In genomic region chr7:158776474-158776873, GRCh38 we compare ENCODE assay signal across 16 cellular contexts. TPM values are rescaled to one million over a fixed set of nuclear protein-coding genes. Genes with fewer than 3 reads are reported as not detected.
DNase-seq lines count a peak whose midpoint lies in the region; ATAC-seq and TF ChIP-seq lines count a peak whose summit lies in the region.
"Had no signal": no experiment of that assay in that cellular context is flagged by ENCODE, and none has a peak within 500 bp of the region (broad histone marks: within the 10 kb centered on the region; RNA-seq: fewer than 3 reads in every experiment).

No MANE protein-coding gene starts in this region.

- H3K4me3 ChIP-seq in BLaER1 (no peak overlapping the region), mucosa of rectum (ENCODE audit: low read length in 2 of 2) (no peak overlapping the region), Karpas-422 (ENCODE audit: low read length) (no peak overlapping the region)
- H3K4me3 ChIP-seq: GM23248 had no signal

- DNase-seq in activated CD4-positive, alpha-beta T cell treated with anti-CD3 and anti-CD28 coated beads for 36 hours = no peak
- DNase-seq in activated CD4-positive, alpha-beta T cell treated with anti-CD3 and anti-CD28 coated beads, Interleukin-2, amount 50 U/mL, for 48 hours = no peak
- no peak for DNase-seq in Karpas-422
- DNase-seq in NCI-H524 treated with DMSO at 0.1 percent for 48 hours (lab: John Stamatoyannopoulos, UW) = no peak
- DNase-seq in glomerular visceral epithelial cell (ENCODE audit: extremely low spot score) = no peak
- DNase-seq: 8988T; C1 segment of cervical spinal cord; CD8-positive, alpha-beta T cell; COR-L47; DMS153; DMS79 treated with DMSO at 0.1 percent for 48 hours; EL; GM23248 had no signal

- H2AFZ ChIP-seq in Karpas-422 (ENCODE audit: low read length) = no peak overlapping the region
- H2AFZ ChIP-seq: GM23248 had no signal

- no peak for TF ChIP-seq CTCF in VCaP (conservative IDR thresholded peaks at IDR 0.05)

- no peak overlapping the region for H3K9ac ChIP-seq in BLaER1
- peak overlapping the region; percentile 14 to 22 for H3K9ac ChIP-seq in mucosa of rectum (ENCODE audit: low read depth in 1 of 2, low read length in 2 of 2)
- H3K9ac ChIP-seq in Karpas-422 (ENCODE audit: low read length) = no peak overlapping the region
- H3K9ac ChIP-seq: GM23248 had no signal

- H3K27me3 Mint-ChIP-seq in activated CD4-positive, alpha-beta T cell treated with anti-CD3 and anti-CD28 coated beads for 36 hours = no peaks in the 10 kb centered on the region

- H3K4me1 ChIP-seq in BLaER1 (peaks cover 44% of the 10 kb centered on the region), mucosa of rectum (ENCODE audit: control insufficient read depth in 2 of 2, insufficient read depth in 2 of 2, low read length in 2 of 2) (peaks cover 34 to 36% of the 10 kb centered on the region in 2 donors), Karpas-422 (ENCODE audit: low read length) (no peaks in the 10 kb centered on the region)

- CTCF ChIA-PET in activated CD4-positive, alpha-beta T cell treated with anti-CD3 and anti-CD28 coated beads for 36 hours (lab: Charles Lee) = interaction anchor here (0.7 to 1.9 kb wide), 4 partner anchors 11 to 109 kb away, joined by 3 to 4 read pairs (median 4); no protein-coding TSS in a partner anchor

- H3K4me1 Mint-ChIP-seq in activated CD4-positive, alpha-beta T cell treated with anti-CD3 and anti-CD28 coated beads for 36 hours = peaks cover 48% of the 10 kb centered on the region

- peaks cover 47% of the 10 kb centered on the region for H3K36me3 Mint-ChIP-seq in activated CD4-positive, alpha-beta T cell treated with anti-CD3 and anti-CD28 coated beads for 36 hours (ENCODE audit: low read depth)

- H3K27ac ChIP-seq in BLaER1 = no peak overlapping the region
- peak overlapping the region; percentile 63 for H3K27ac ChIP-seq in VCaP
- peak overlapping the region; percentile 74 to 91 for H3K27ac ChIP-seq in mucosa of rectum (ENCODE audit: low read depth in 2 of 2, low read length in 2 of 2)
- no peak overlapping the region for H3K27ac ChIP-seq in Karpas-422 (ENCODE audit: low read length)
- H3K27ac ChIP-seq: GM23248 had no signal

- H3K36me3 ChIP-seq in BLaER1 = peaks cover 88% of the 10 kb centered on the region
- H3K36me3 ChIP-seq in mucosa of rectum (ENCODE audit: control insufficient read depth in 2 of 2, insufficient read depth in 2 of 2, low read length in 2 of 2) = peaks cover 12 to 17% of the 10 kb centered on the region in 2 donors
- peaks cover 52% of the 10 kb centered on the region for H3K36me3 ChIP-seq in Karpas-422 (ENCODE audit: insufficient read depth, low read length)

- POLR2A ChIA-PET in activated CD4-positive, alpha-beta T cell treated with anti-CD3 and anti-CD28 coated beads for 36 hours (lab: Charles Lee) = interaction anchor here (0.6 kb wide), 1 partner anchor 30 kb away, joined by 6 read pairs; no protein-coding TSS in a partner anchor

- no peaks in the 10 kb centered on the region for H3K27me3 ChIP-seq in BLaER1
- H3K27me3 ChIP-seq in mucosa of rectum (ENCODE audit: control insufficient read depth in 2 of 2, insufficient read depth in 2 of 2, low read length in 2 of 2) = no peaks in the 10 kb centered on the region
- H3K27me3 ChIP-seq in Karpas-422 (ENCODE audit: low read length) = no peaks in the 10 kb centered on the region

- no peaks in the 10 kb centered on the region for H3K9me3 Mint-ChIP-seq in activated CD4-positive, alpha-beta T cell treated with anti-CD3 and anti-CD28 coated beads for 36 hours (ENCODE audit: low read depth)
- H3K9me3 Mint-ChIP-seq: CD8-positive, alpha-beta T cell had no signal

- H4K20me1 ChIP-seq in BLaER1 (peaks cover 41% of the 10 kb centered on the region), Karpas-422 (ENCODE audit: insufficient read depth, low read depth, low read length) (no peaks in the 10 kb centered on the region)

- no peak for ATAC-seq in activated CD4-positive, alpha-beta T cell treated with anti-CD3 and anti-CD28 coated beads for 36 hours
- ATAC-seq: CD8-positive, alpha-beta T cell had no signal

- H3K4me2 ChIP-seq in BLaER1 (peak overlapping the region; percentile 36), Karpas-422 (ENCODE audit: low read depth, low read length, poor library complexity, severe bottlenecking) (no peak overlapping the region)

- H3K79me2 ChIP-seq in Karpas-422 (ENCODE audit: low read length) = peaks cover 62% of the 10 kb centered on the region

- no peak overlapping the region for H3K4me3 Mint-ChIP-seq in activated CD4-positive, alpha-beta T cell treated with anti-CD3 and anti-CD28 coated beads for 36 hours
- H3K4me3 Mint-ChIP-seq: CD8-positive, alpha-beta T cell had no signal

- intact Hi-C loops in activated CD4-positive, alpha-beta T cell treated with anti-CD3 and anti-CD28 coated beads for 36 hours (cut with DNase I, micrococcal nuclease) = loop anchor here in 1 of 2 experiments (5.0 kb wide), 2 partner anchors 51 to 86 kb away; partner anchors contain the start of gene ESYT2

- H3K9me2 ChIP-seq in Karpas-422 (replicated peaks; ENCODE audit: insufficient read depth, low read length) = no peaks in the 10 kb centered on the region

- peak overlapping the region; percentile 8 for H3K27ac Mint-ChIP-seq in activated CD4-positive, alpha-beta T cell treated with anti-CD3 and anti-CD28 coated beads for 36 hours

- H3K9me3 ChIP-seq in BLaER1 (no peaks in the 10 kb centered on the region; the same call in 1 of the 2 replicates), mucosa of rectum (ENCODE audit: control insufficient read depth in 2 of 2, low read length in 2 of 2) (no peaks in the 10 kb centered on the region), Karpas-422 (ENCODE audit: low read length) (no peaks in the 10 kb centered on the region)

RNA-seq across cellular contexts. Expression of gene ESYT2, which starts 52.8 kb away (rescaled TPM):
- total RNA-seq in activated CD4-positive, alpha-beta T cell treated with anti-CD3 and anti-CD28 coated beads for 36 hours = 10 to 100 TPM; 68.5 to 73.7 TPM
- total RNA-seq in Karpas-422 (2014; rRNA removed; shearing (Covaris generic); ENCODE audit: low replicate concordance) = 216 and 242 TPM in 2 replicates

Comparison
In these comparisons a context has a peak if more than half of its experiments do, and no peak if none do; other contexts are left out.
1. H3K27ac ChIP-seq: peak in VCaP (single experiment) and mucosa of rectum (2 of 2); none in BLaER1 (single experiment) and Karpas-422 (single experiment).
2. H3K9ac ChIP-seq: peak in mucosa of rectum (2 of 2); none in BLaER1 (single experiment) and Karpas-422 (single experiment).